ENCODE assay signal across 24 cellular contexts in genomic region chr20:57474816-57475215, GRCh38. TPM values are rescaled to one million over a fixed set of nuclear protein-coding genes. Genes with fewer than 3 reads are reported as not detected.
DNase-seq lines count a peak whose midpoint lies in the region; ATAC-seq and TF ChIP-seq lines count a peak whose summit lies in the region.
"Had no signal": no experiment of that assay in that cellular context is flagged by ENCODE, and none has a peak within 500 bp of the region (broad histone marks: within the 10 kb centered on the region; RNA-seq: fewer than 3 reads in every experiment).

No MANE protein-coding gene starts in this region.

- no peak overlapping the region for H3K27ac ChIP-seq in RWPE2 (ENCODE audit: poor library complexity, severe bottlenecking)
- no peak overlapping the region for H3K27ac ChIP-seq in mesenchymal stem cell (ENCODE audit: low read length, poor library complexity, severe bottlenecking)
- no peak overlapping the region for H3K27ac ChIP-seq in body of pancreas
- H3K27ac ChIP-seq in psoas muscle, result no peak overlapping the region
- H3K27ac ChIP-seq: left ventricle myocardium inferior, RWPE1 had no signal

- no peak overlapping the region for H2BK5ac ChIP-seq in mesenchymal stem cell (ENCODE audit: low read depth, low read length, poor library complexity, severe bottlenecking)

- H3K9ac ChIP-seq in mesenchymal stem cell (ENCODE audit: low read length), result no peak overlapping the region

- H2BK12ac ChIP-seq in mesenchymal stem cell (ENCODE audit: low read length in 2 of 2), result no peak overlapping the region

- H3K36me3 ChIP-seq in RWPE2 (ENCODE audit: low read depth) (no peaks in the 10 kb centered on the region), mesenchymal stem cell (ENCODE audit: control insufficient read depth in 1 of 2, insufficient read depth in 2 of 2, low read depth in 1 of 2, low read length in 2 of 2) (no peaks in the 10 kb centered on the region), body of pancreas (replicated peaks in 1 of 2; ENCODE audit: insufficient read depth in 1 of 2, low read depth in 2 of 2) (no peaks in the 10 kb centered on the region), psoas muscle (ENCODE audit: insufficient read depth in 1 of 2, low read depth in 1 of 2) (no peaks in the 10 kb centered on the region)
- H3K36me3 ChIP-seq: heart right ventricle, left ventricle myocardium inferior had no signal

- TF ChIP-seq CTCF in RWPE2 (IDR thresholded peaks at IDR 0.05; ENCODE audit: poor library complexity, severe bottlenecking), result no peak
- no peak for TF ChIP-seq CTCF in body of pancreas (IDR thresholded peaks at IDR 0.05)
- TF ChIP-seq CTCF in psoas muscle (IDR thresholded peaks at IDR 0.05), result no peak
- no peak for TF ChIP-seq CTCF in GM13976 (IDR thresholded peaks at IDR 0.05; ENCODE audit: borderline replicate concordance, control extremely low read depth, extremely low read depth, insufficient read depth, missing control alignments)

- H3K27ac Mint-ChIP-seq in stimulated activated naive CD8-positive, alpha-beta T cell treated with anti-CD3 and anti-CD28 coated beads, Interleukin-15, amount 100 ng/mL, for 72 hours, result no peak overlapping the region

- H3K27me3 Mint-ChIP-seq in stimulated activated naive CD8-positive, alpha-beta T cell treated with anti-CD3 and anti-CD28 coated beads, Interleukin-15, amount 100 ng/mL, for 72 hours, result no peaks in the 10 kb centered on the region

- no peaks in the 10 kb centered on the region for H3K9me3 Mint-ChIP-seq in stimulated activated naive CD8-positive, alpha-beta T cell treated with anti-CD3 and anti-CD28 coated beads, Interleukin-15, amount 100 ng/mL, for 72 hours
- H3K9me3 Mint-ChIP-seq: neural crest cell had no signal

- in situ Hi-C loops in ACHN (cut with HindIII; ENCODE audit: low pct_ligation_motif_present, low pct_unique_long_range_greater_than_20kb, low sequenced_read_pairs), result no loop called here
- in situ Hi-C loops in GM13976 (cut with MboI; ENCODE audit: low sequenced_read_pairs, unreplicated experiment), result loop anchor here (10.0 to 25.0 kb wide), 2 partner anchors 80 to 388 kb away; partner anchors contain the start of gene RBM38

- peaks cover 49% of the 10 kb centered on the region for H3K4me1 Mint-ChIP-seq in stimulated activated naive CD8-positive, alpha-beta T cell treated with anti-CD3 and anti-CD28 coated beads, Interleukin-15, amount 100 ng/mL, for 72 hours

- H2BK120ac ChIP-seq in mesenchymal stem cell (ENCODE audit: low read depth, low read length), result no peak overlapping the region

- H3K9me3 ChIP-seq in RWPE2 (ENCODE audit: severe bottlenecking), result peaks cover 3% of the 10 kb centered on the region
- H3K9me3 ChIP-seq in mesenchymal stem cell (ENCODE audit: control insufficient read depth, low read length), result peaks cover 7% of the 10 kb centered on the region
- no peaks in the 10 kb centered on the region for H3K9me3 ChIP-seq in body of pancreas
- no peaks in the 10 kb centered on the region for H3K9me3 ChIP-seq in psoas muscle
- H3K9me3 ChIP-seq: heart right ventricle, left ventricle myocardium inferior, mucosa of descending colon had no signal

- no peak overlapping the region for H3K4me3 ChIP-seq in RWPE2 (ENCODE audit: severe bottlenecking)
- no peak overlapping the region for H3K4me3 ChIP-seq in mesenchymal stem cell (ENCODE audit: insufficient read depth in 1 of 2, low read depth in 1 of 2, low read length in 2 of 2)
- H3K4me3 ChIP-seq in body of pancreas, result no peak overlapping the region
- no peak overlapping the region for H3K4me3 ChIP-seq in psoas muscle
- H3K4me3 ChIP-seq: heart right ventricle, K562, left ventricle myocardium inferior, mucosa of descending colon, smooth muscle cell had no signal

- 73% methylated on average over 7 of the region's 7 CpGs for WGBS in mesenchymal stem cell
- 61 to 68% methylated on average over 5 to 7 of the region's 7 CpGs for WGBS in body of pancreas, 2 donors
- WGBS in psoas muscle, 3 donors, result 77 to 81% (median 81%) methylated on average over 7 of the region's 7 CpGs

- no peak overlapping the region for H4K8ac ChIP-seq in mesenchymal stem cell (ENCODE audit: low read length)

- H3K4me1 ChIP-seq in RWPE2 (ENCODE audit: insufficient read depth, poor library complexity, severe bottlenecking) (no peaks in the 10 kb centered on the region), mesenchymal stem cell (ENCODE audit: control insufficient read depth, insufficient read depth, low read depth, low read length) (peaks cover 32% of the 10 kb centered on the region), body of pancreas (no peaks in the 10 kb centered on the region), psoas muscle (peaks cover 15% of the 10 kb centered on the region)

- ATAC-seq in stimulated activated naive CD8-positive, alpha-beta T cell treated with anti-CD3 and anti-CD28 coated beads, Interleukin-15, Interleukin-2, amounts not matched to agents 100 U/mL and 50 U/mL, for 24 hours, result no peak
- ATAC-seq in stimulated activated naive CD8-positive, alpha-beta T cell treated with anti-CD3 and anti-CD28 coated beads, Interleukin-15, amount 100 ng/mL, for 72 hours, result no peak
- ATAC-seq in RWPE2 (ENCODE audit: low read depth), result no peak
- no peak for ATAC-seq in body of pancreas
- ATAC-seq in psoas muscle, result no peak
- ATAC-seq: heart right ventricle, K562, mucosa of descending colon had no signal

- H2AFZ ChIP-seq in mesenchymal stem cell (ENCODE audit: low read depth, low read length), result no peak overlapping the region

- H3K23ac ChIP-seq in mesenchymal stem cell (ENCODE audit: low read length in 2 of 2), result no peak overlapping the region

- peak overlapping the region; percentile 55 for H2AK5ac ChIP-seq in mesenchymal stem cell (ENCODE audit: low read length, severe bottlenecking)

- H3K27me3 ChIP-seq in RWPE2 (ENCODE audit: insufficient read depth, poor library complexity, severe bottlenecking) (peaks cover 33% of the 10 kb centered on the region), mesenchymal stem cell (ENCODE audit: control insufficient read depth in 1 of 2, insufficient read depth in 1 of 2, low read length in 2 of 2) (peaks cover 22 to 97% of the 10 kb centered on the region in 2 experiments), body of pancreas (no peaks in the 10 kb centered on the region), psoas muscle (ENCODE audit: insufficient read depth in 3 of 3, low read length in 2 of 3) (no peaks in the 10 kb centered on the region)

- H3K18ac ChIP-seq in mesenchymal stem cell (ENCODE audit: low read depth in 1 of 2, low read length in 2 of 2), result no peak overlapping the region

- TF ChIP-seq POLR2A in body of pancreas (IDR thresholded peaks at IDR 0.05), result no peak

- no peak overlapping the region for H4K91ac ChIP-seq in mesenchymal stem cell (ENCODE audit: low read length)

- no peak overlapping the region for H3K14ac ChIP-seq in mesenchymal stem cell (ENCODE audit: low read length in 2 of 2)

- peak; percentile 2 for DNase-seq in stimulated activated naive CD8-positive, alpha-beta T cell treated with anti-CD3 and anti-CD28 coated beads, Interleukin-15, Interleukin-2, amounts not matched to agents 100 U/mL and 50 U/mL, for 24 hours
- DNase-seq in stimulated activated naive CD8-positive, alpha-beta T cell treated with anti-CD3 and anti-CD28 coated beads, Interleukin-15, amount 100 ng/mL, for 72 hours, result no peak
- peak; percentile 75 for DNase-seq in RWPE2 (ENCODE audit: low spot score)
- no peak for DNase-seq in mesenchymal stem cell
- no peak for DNase-seq in body of pancreas
- DNase-seq in ACHN, result no peak
- DNase-seq in psoas muscle, result no peak
- DNase-seq in GM13976 (ENCODE audit: low spot score), result no peak
- DNase-seq: activated naive CD4-positive, alpha-beta T cell treated with Interleukin-2 at 50 U/mL for 16 hours; amniotic stem cell; DMS153; GF-D8; heart right ventricle; left ventricle myocardium inferior; mucosa of descending colon; NCI-H1092; NCI-H446 treated with DMSO at 0.1 percent for 48 hours; NK-92 treated with Interleukin-12 subunit alpha and Interleukin-12 subunit beta, amount 100 ng/mL, for 24 hours had no signal

- intact Hi-C loops in body of pancreas (cut with DNase I) (no loop called here), psoas muscle (cut with DNase I) (loop anchor here (5.0 kb wide), 3 partner anchors 38 to 93 kb away; no protein-coding TSS in a partner anchor)

- H3K4me3 Mint-ChIP-seq in stimulated activated naive CD8-positive, alpha-beta T cell treated with anti-CD3 and anti-CD28 coated beads, Interleukin-15, amount 100 ng/mL, for 72 hours, result no peak overlapping the region
- H3K4me3 Mint-ChIP-seq: neural crest cell had no signal

- no peak overlapping the region for H2BK15ac ChIP-seq in mesenchymal stem cell (ENCODE audit: low read depth, poor library complexity, severe bottlenecking)

- no peak overlapping the region for H3K4ac ChIP-seq in mesenchymal stem cell (ENCODE audit: low read depth in 1 of 2, low read length in 2 of 2)

- H3K4me2 ChIP-seq in mesenchymal stem cell (ENCODE audit: low read length, poor library complexity, severe bottlenecking), result no peak overlapping the region
- H3K4me2 ChIP-seq: smooth muscle cell had no signal

- H3K79me1 ChIP-seq in mesenchymal stem cell (replicated peaks; ENCODE audit: low read length, poor library complexity, severe bottlenecking), result no peaks in the 10 kb centered on the region

RNA-seq across cellular contexts. Expression of gene CTCFL, which starts 50.1 kb away (rescaled TPM):
- polyA plus RNA-seq in mesenchymal stem cell (2013, experiment 1 of 2), result not detected
- 0.01 TPM for polyA plus RNA-seq in mesenchymal stem cell (2013, experiment 2 of 2)
- total RNA-seq in body of pancreas (not detected), psoas muscle (not detected)
- polyA plus RNA-seq in psoas muscle, result not detected
- total RNA-seq: dermis blood vessel endothelial cell, heart right ventricle, left ventricle myocardium inferior, mucosa of descending colon, pulmonary artery endothelial cell, smooth muscle cell had no signal
- polyA plus RNA-seq: heart right ventricle, smooth muscle cell had no signal

Comparison
In these comparisons a context has a peak if more than half of its experiments do, and no peak if none do; other contexts are left out.
1. DNase-seq: peak in stimulated activated naive CD8-positive, alpha-beta T cell treated with anti-CD3 and anti-CD28 coated beads, Interleukin-15, Interleukin-2, amounts not matched to agents 100 U/mL and 50 U/mL, for 24 hours (single experiment) and RWPE2 (single experiment); none in stimulated activated naive CD8-positive, alpha-beta T cell treated with anti-CD3 and anti-CD28 coated beads, Interleukin-15, amount 100 ng/mL, for 72 hours (0 of 2), mesenchymal stem cell (single experiment), body of pancreas (0 of 4), ACHN (single experiment), psoas muscle (0 of 2) and GM13976 (single experiment).